11 cellular contexts compared by ENCODE assay signal in the genomic region with DNA sequence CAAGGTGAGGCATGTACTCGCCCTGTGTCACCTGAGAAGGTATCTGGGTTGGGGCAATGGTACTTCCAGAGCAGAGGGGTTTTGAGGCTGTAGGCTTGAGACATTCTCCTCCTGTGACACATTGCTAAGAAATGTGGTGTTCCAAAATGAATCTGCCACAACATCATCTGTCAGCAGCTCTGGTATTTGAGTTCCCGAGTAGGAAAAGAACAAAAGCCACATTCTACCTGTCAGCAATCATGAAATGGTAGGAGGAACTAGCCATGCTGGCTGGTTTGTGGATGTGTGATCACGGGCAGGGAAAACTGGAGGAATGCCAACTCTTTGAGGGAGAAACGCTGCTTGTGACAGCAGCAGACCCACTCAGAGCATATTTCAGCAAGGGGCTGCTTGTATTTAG.
A peak's percentile ranks its signal among the peaks of the same experiment; 100 is the strongest.
DNase-seq lines count a peak whose midpoint lies in the region; ATAC-seq and TF ChIP-seq lines count a peak whose summit lies in the region.
"Had no signal": no experiment of that assay in that cellular context is flagged by ENCODE, and none has a peak within 500 bp of the region (broad histone marks: within the 10 kb centered on the region; RNA-seq: fewer than 3 reads in every experiment).

No MANE protein-coding gene starts in this region.

- H3K36me3 Mint-ChIP-seq in activated T-helper 17 cell treated with anti-CD3 and anti-CD28 coated beads, Interleukin-2, amount 50 U/mL, for 72 hours (ENCODE audit: low read depth), result no peaks in the 10 kb centered on the region

- H3K27me3 ChIP-seq in PC-3 (ENCODE audit: low read length), result no peaks in the 10 kb centered on the region
- no peaks in the 10 kb centered on the region for H3K27me3 ChIP-seq in trophoblast cell (ENCODE audit: insufficient read depth, low read length)
- H3K27me3 ChIP-seq: MG63 had no signal

- H3K9me2 ChIP-seq in PC-3 (replicated peaks; ENCODE audit: low read length), result no peaks in the 10 kb centered on the region

- H3K14ac ChIP-seq in trophoblast cell (ENCODE audit: low read length), result no peak overlapping the region

- H4K8ac ChIP-seq in trophoblast cell (ENCODE audit: low read depth, low read length), result no peak overlapping the region

- peaks cover 8% of the 10 kb centered on the region for H3K79me1 ChIP-seq in trophoblast cell (ENCODE audit: low read length)

- H3K27ac ChIP-seq in PC-3 (ENCODE audit: low read length), result peak overlapping the region; percentile 36
- H3K27ac ChIP-seq in epithelial cell of prostate, result peak overlapping the region; percentile 78
- H3K27ac ChIP-seq in trophoblast cell (ENCODE audit: low read depth, low read length), result peak overlapping the region; percentile 51
- H3K27ac ChIP-seq: SK-N-MC had no signal

- CTCF ChIA-PET in PC-3 (lab: Charles Lee), result interaction anchor here (1.2 kb wide), 1 partner anchor 23 kb away, joined by 3 read pairs; no protein-coding TSS in a partner anchor

- TF ChIP-seq CTCF in PC-3 (conservative IDR thresholded peaks at IDR 0.05; ENCODE audit: low read depth, low read length), result no peak

- H3K4me3 ChIP-seq in PC-3 (ENCODE audit: low read length) (no peak overlapping the region), trophoblast cell (ENCODE audit: low read depth, low read length) (no peak overlapping the region)
- H3K4me3 ChIP-seq: MG63, SK-N-MC had no signal

- no peaks in the 10 kb centered on the region for H4K20me1 ChIP-seq in PC-3 (ENCODE audit: low read length)

- H3K4me1 ChIP-seq in PC-3 (ENCODE audit: insufficient read depth, low read length), result peaks cover 20% of the 10 kb centered on the region
- peaks cover 2 to 8% of the 10 kb centered on the region in 2 experiments for H3K4me1 ChIP-seq in trophoblast cell (ENCODE audit: control insufficient read depth in 1 of 2, insufficient read depth in 2 of 2, low read length in 2 of 2)

- H3K4me1 Mint-ChIP-seq in activated T-helper 17 cell treated with anti-CD3 and anti-CD28 coated beads, Interleukin-2, amount 50 U/mL, for 72 hours, result no peaks in the 10 kb centered on the region

- intact Hi-C loops in PC-3 (cut with micrococcal nuclease), result loop anchor here (2.0 to 10.0 kb wide), 7 partner anchors 159 to 726 kb away; a partner anchor contains a TSS

- H3K9ac ChIP-seq in PC-3 (ENCODE audit: low read length) (no peak overlapping the region), trophoblast cell (ENCODE audit: low read length) (no peak overlapping the region)

- no peak overlapping the region for H4K91ac ChIP-seq in trophoblast cell (ENCODE audit: low read depth, low read length)

- no TSS peak for BruUV-seq in PC-3 (replicated peaks; lab: Mats Ljungman, UMichigan)

- H2BK5ac ChIP-seq in trophoblast cell (ENCODE audit: low read depth, low read length, poor library complexity), result no peak overlapping the region

- POLR2A ChIA-PET in PC-3 (lab: Charles Lee; ENCODE audit: unreplicated experiment), result no interaction called here

- H3K27ac Mint-ChIP-seq in activated T-helper 17 cell treated with anti-CD3 and anti-CD28 coated beads, Interleukin-2, amount 50 U/mL, for 72 hours, result no peak overlapping the region

- no peaks in the 10 kb centered on the region for H3K27me3 Mint-ChIP-seq in activated T-helper 17 cell treated with anti-CD3 and anti-CD28 coated beads, Interleukin-2, amount 50 U/mL, for 72 hours

- DNase-seq in HCEC 1CT (peak; percentile 59), PC-3 (peak; percentile 94), epithelial cell of prostate (ENCODE audit: low read depth, low spot score) (peak; percentile 90), trophoblast cell (peak; percentile 85 to 94), NCI-H774 (lab: John Stamatoyannopoulos, UW) (no peak)
- DNase-seq: stimulated activated CD8-positive, alpha-beta memory T cell treated with anti-CD3 and anti-CD28 coated beads, Interleukin-4, amount 100 ng/mL, for 48 hours had no signal

- H2AFZ ChIP-seq in PC-3 (ENCODE audit: low read length) (peak overlapping the region; percentile 48), trophoblast cell (ENCODE audit: insufficient read depth, low read length, poor library complexity) (no peak overlapping the region)

- peak; percentile 89 for ATAC-seq in PC-3
- no peak for ATAC-seq in activated T-helper 17 cell treated with anti-CD3 and anti-CD28 coated beads, Interleukin-2, amount 50 U/mL, for 72 hours (replicated peaks)
- ATAC-seq in GM21360 (IDR thresholded peaks at IDR 0.05; ENCODE audit: unreplicated experiment), result no peak
- no peak for ATAC-seq in HG02840 (IDR thresholded peaks at IDR 0.05; ENCODE audit: low FRiP score, unreplicated experiment)

- H3K4me2 ChIP-seq in PC-3 (ENCODE audit: low read length) (peak overlapping the region; percentile 26), trophoblast cell (ENCODE audit: low read length) (no peak overlapping the region)

- no CpG with 5 or more reads among the region's 4 CpGs for WGBS in trophoblast cell (ENCODE audit: extremely low coverage, insufficient coverage, insufficient read length)

- peaks cover 4% of the 10 kb centered on the region for H3F3A ChIP-seq in PC-3 (ENCODE audit: low read length, unreplicated experiment)

- H4K12ac ChIP-seq in trophoblast cell (ENCODE audit: low read depth, low read length), result no peak overlapping the region

- H2AK5ac ChIP-seq in trophoblast cell (ENCODE audit: low read length), result no peak overlapping the region

- H3K9me3 ChIP-seq in PC-3 (ENCODE audit: low read length) (no peaks in the 10 kb centered on the region), trophoblast cell (ENCODE audit: insufficient read depth, low read depth, low read length) (no peaks in the 10 kb centered on the region)
- H3K9me3 ChIP-seq: MG63 had no signal

- no peak overlapping the region for H3K18ac ChIP-seq in trophoblast cell (ENCODE audit: low read length)

- H3K36me3 ChIP-seq in PC-3 (ENCODE audit: low read depth, low read length) (no peaks in the 10 kb centered on the region), trophoblast cell (ENCODE audit: control insufficient read depth in 1 of 2, insufficient read depth in 2 of 2, low read length in 2 of 2) (no peaks in the 10 kb centered on the region)
- H3K36me3 ChIP-seq: MG63 had no signal

- H3K79me2 ChIP-seq in PC-3 (ENCODE audit: low read length) (no peaks in the 10 kb centered on the region), trophoblast cell (ENCODE audit: control insufficient read depth, insufficient read depth, low read length, poor library complexity) (no peaks in the 10 kb centered on the region)

- H3K23ac ChIP-seq in trophoblast cell (ENCODE audit: low read length), result no peak overlapping the region

- no peak overlapping the region for H3K4ac ChIP-seq in trophoblast cell (ENCODE audit: low read depth, low read length)

- H2BK12ac ChIP-seq in trophoblast cell (ENCODE audit: low read length), result no peak overlapping the region

- H2BK120ac ChIP-seq in trophoblast cell (ENCODE audit: insufficient read depth, low read length, poor library complexity), result no peak overlapping the region

- peaks cover 8% of the 10 kb centered on the region for H3K9me3 Mint-ChIP-seq in activated T-helper 17 cell treated with anti-CD3 and anti-CD28 coated beads, Interleukin-2, amount 50 U/mL, for 72 hours

- H3K4me3 Mint-ChIP-seq in activated T-helper 17 cell treated with anti-CD3 and anti-CD28 coated beads, Interleukin-2, amount 50 U/mL, for 72 hours, result no peak overlapping the region
